In the genomic region with DNA sequence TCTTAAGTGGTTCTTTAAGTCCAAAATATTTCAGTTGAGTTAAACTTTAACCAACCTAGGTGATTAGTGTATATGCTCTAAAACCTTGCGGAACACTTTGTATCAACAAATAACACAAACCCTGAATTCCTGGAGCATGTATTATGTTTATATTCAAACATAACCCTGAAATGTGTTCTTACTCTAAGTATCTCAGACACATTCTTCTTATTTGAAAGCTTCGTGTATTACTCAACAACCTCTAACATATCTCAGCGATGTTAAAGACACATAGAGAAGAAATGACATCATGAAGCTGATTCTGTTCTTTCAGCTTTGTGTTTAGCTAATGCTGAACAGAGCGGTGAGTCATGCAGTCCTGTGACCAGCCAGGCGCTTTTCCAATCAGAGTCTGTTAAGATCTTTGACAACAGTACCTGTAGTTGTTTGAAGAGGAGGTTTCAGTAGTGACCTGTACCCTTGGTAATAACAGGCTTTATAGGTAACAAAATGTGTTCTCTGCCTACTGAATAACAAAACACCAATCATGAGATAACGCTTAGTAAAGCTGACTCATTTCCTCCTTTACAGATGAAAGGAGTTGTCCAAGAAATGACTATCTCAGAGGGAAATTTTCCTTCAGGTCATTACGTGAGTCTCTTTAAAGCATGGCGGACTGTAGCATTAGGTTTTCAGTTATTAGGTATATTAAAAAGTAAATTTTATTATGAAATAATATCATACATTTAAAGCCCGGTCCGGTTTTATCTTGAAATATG, we compare ENCODE assay signal across 8 cellular contexts.
DNase-seq lines count a peak whose midpoint lies in the region; ATAC-seq and TF ChIP-seq lines count a peak whose summit lies in the region.

No MANE protein-coding gene starts in this region.

- intact Hi-C loops in upper lobe of right lung (cut with DNase I) = no loop called here

- H4K20me1 ChIP-seq in fibroblast of lung (ENCODE audit: control insufficient read depth, extremely low read depth, insufficient read depth, low read length) = no peaks in the 10 kb centered on the region

- H3K9me3 ChIP-seq in fibroblast of lung (ENCODE audit: control insufficient read depth, insufficient read depth, low read depth, low read length) (no peaks in the 10 kb centered on the region), upper lobe of right lung (no peaks in the 10 kb centered on the region)

- no peaks in the 10 kb centered on the region for H3K79me2 ChIP-seq in fibroblast of lung (ENCODE audit: control insufficient read depth, insufficient read depth, low read length)

- H3K9ac ChIP-seq in fibroblast of lung (ENCODE audit: insufficient read depth, low read length) = peak overlapping the region; percentile 32

- peak overlapping the region; percentile 48 for H2AFZ ChIP-seq in fibroblast of lung (ENCODE audit: low read length)

- no peak for TF ChIP-seq CTCF in fibroblast of lung (conservative IDR thresholded peaks at IDR 0.05 in 1 of 2, IDR thresholded peaks at IDR 0.05 in 1 of 2; ENCODE audit: low read depth in 1 of 2, low read length in 2 of 2)
- no peak for TF ChIP-seq CTCF in upper lobe of right lung (IDR thresholded peaks at IDR 0.05)

- H3K4me1 ChIP-seq in fibroblast of lung (ENCODE audit: control insufficient read depth, extremely low read depth, insufficient read depth, low read length) (peaks cover 22% of the 10 kb centered on the region), upper lobe of right lung (peaks cover 43% of the 10 kb centered on the region)

- H3K27me3 ChIP-seq in fibroblast of lung (ENCODE audit: control insufficient read depth, insufficient read depth, low read length) (no peaks in the 10 kb centered on the region), upper lobe of right lung (no peaks in the 10 kb centered on the region)

- DNase-seq in SHP77 (lab: John Stamatoyannopoulos, UW) = peak; percentile 17 to 20
- DNase-seq in SHP77 treated with DMSO at 0.1 percent for 48 hours (lab: John Stamatoyannopoulos, UW) = no peak
- peak; percentile 80 for DNase-seq in NCI-H2227 (lab: John Stamatoyannopoulos, UW; ENCODE audit: unreplicated experiment)
- peak; percentile 43 for DNase-seq in activated T-cell treated with anti-CD3 and anti-CD28 coated beads for 48 hours (ENCODE audit: low read depth)
- peak; percentile 99 for DNase-seq in fibroblast of lung (ENCODE audit: low read depth in 2 of 2)
- peak; percentile 98 for DNase-seq in non-pigmented ciliary epithelial cell (ENCODE audit: low read depth)
- DNase-seq in upper lobe of right lung = peak; percentile 83

- H3K27ac ChIP-seq in fibroblast of lung (ENCODE audit: insufficient read depth, low read length) (peak overlapping the region; percentile 94), upper lobe of right lung (peak overlapping the region; percentile 78)

- ATAC-seq in HG02870 (IDR thresholded peaks at IDR 0.05; ENCODE audit: unreplicated experiment) = peak; percentile 90
- ATAC-seq in upper lobe of right lung = peak; percentile 85

- peak overlapping the region; percentile 40 for H3K4me2 ChIP-seq in fibroblast of lung (ENCODE audit: extremely low read depth, insufficient read depth, low read length)

- no peaks in the 10 kb centered on the region for H3K36me3 ChIP-seq in fibroblast of lung (ENCODE audit: control insufficient read depth, insufficient read depth, low read length)
- no peaks in the 10 kb centered on the region for H3K36me3 ChIP-seq in upper lobe of right lung

- H3K4me3 ChIP-seq in fibroblast of lung (replicated peaks in 1 of 4; ENCODE audit: control extremely low read depth in 1 of 4, insufficient read depth in 1 of 4, low read depth in 3 of 4, low read length in 4 of 4) (peak overlapping the region in 2 of 4 experiments; percentile 7 to 13), upper lobe of right lung (no peak overlapping the region)
